Comparison of ENCODE assay signal across 23 cellular contexts in genomic region chr1:8555582-8555981, GRCh38.
DNase-seq lines count a peak whose midpoint lies in the region; ATAC-seq and TF ChIP-seq lines count a peak whose summit lies in the region.
"Had no signal": no experiment of that assay in that cellular context is flagged by ENCODE, and none has a peak within 500 bp of the region (broad histone marks: within the 10 kb centered on the region; RNA-seq: fewer than 3 reads in every experiment).

No MANE protein-coding gene starts in this region.

- no peaks in the 10 kb centered on the region for H3K9me3 Mint-ChIP-seq in activated CD4-positive, alpha-beta T cell treated with anti-CD3 and anti-CD28 coated beads for 36 hours (ENCODE audit: low read depth)
- H3K9me3 Mint-ChIP-seq in activated T-helper 2 cell treated with anti-CD3 and anti-CD28 coated beads, Interferon-gamma antibody, Interleukin-2, Interleukin-4, amounts not matched to agents 10 μg/mL and 5 μg/mL and 100 μg/mL, durations not matched to agents 14 hours and 24 hours and 36 hours = no peaks in the 10 kb centered on the region
- H3K9me3 Mint-ChIP-seq in progenitor cell of endocrine pancreas (ENCODE audit: low read depth) = no peaks in the 10 kb centered on the region
- H3K9me3 Mint-ChIP-seq: activated naive CD8-positive, alpha-beta T cell treated with anti-CD3 and anti-CD28 coated beads, Interleukin-2, amount 10 ng/mL, durations not matched to agents 7 days and 5 days; neural progenitor cell; stimulated activated memory B cell treated with anti-CD40 and anti-IgM and Interleukin-4, amounts not matched to agents 10 μg/mL and 1 μg/mL and 100 μg/mL, for 72 hours had no signal

- no peak overlapping the region for H3K4me3 Mint-ChIP-seq in activated CD4-positive, alpha-beta T cell treated with anti-CD3 and anti-CD28 coated beads for 36 hours
- no peak overlapping the region for H3K4me3 Mint-ChIP-seq in activated T-helper 2 cell treated with anti-CD3 and anti-CD28 coated beads, Interferon-gamma antibody, Interleukin-2, Interleukin-4, amounts not matched to agents 10 μg/mL and 5 μg/mL and 100 μg/mL, durations not matched to agents 14 hours and 24 hours and 36 hours (ENCODE audit: low read depth)
- no peak overlapping the region for H3K4me3 Mint-ChIP-seq in progenitor cell of endocrine pancreas (ENCODE audit: low read depth)
- H3K4me3 Mint-ChIP-seq: activated naive CD8-positive, alpha-beta T cell treated with anti-CD3 and anti-CD28 coated beads, Interleukin-2, amount 10 ng/mL, durations not matched to agents 7 days and 5 days; neural progenitor cell; stimulated activated memory B cell treated with anti-CD40 and anti-IgM and Interleukin-4, amounts not matched to agents 10 μg/mL and 1 μg/mL and 100 μg/mL, for 72 hours had no signal

- no peaks in the 10 kb centered on the region for H3K27me3 Mint-ChIP-seq in activated CD4-positive, alpha-beta T cell treated with anti-CD3 and anti-CD28 coated beads for 36 hours
- no peaks in the 10 kb centered on the region for H3K27me3 Mint-ChIP-seq in activated T-helper 2 cell treated with anti-CD3 and anti-CD28 coated beads, Interferon-gamma antibody, Interleukin-2, Interleukin-4, amounts not matched to agents 10 μg/mL and 5 μg/mL and 100 μg/mL, durations not matched to agents 14 hours and 24 hours and 36 hours (ENCODE audit: low read depth)
- H3K27me3 Mint-ChIP-seq in progenitor cell of endocrine pancreas = no peaks in the 10 kb centered on the region
- H3K27me3 Mint-ChIP-seq: activated naive CD8-positive, alpha-beta T cell treated with anti-CD3 and anti-CD28 coated beads, Interleukin-2, amount 10 ng/mL, durations not matched to agents 7 days and 5 days; stimulated activated memory B cell treated with anti-CD40 and anti-IgM and Interleukin-4, amounts not matched to agents 10 μg/mL and 1 μg/mL and 100 μg/mL, for 72 hours had no signal

- H2AFZ ChIP-seq in ACC112 (ENCODE audit: low read length, unreplicated experiment) = no peak overlapping the region
- H2AFZ ChIP-seq: neural progenitor cell had no signal

- ATAC-seq in activated CD4-positive, alpha-beta T cell treated with anti-CD3 and anti-CD28 coated beads for 36 hours = peak; percentile 33
- ATAC-seq in HG03565 (IDR thresholded peaks at IDR 0.05; ENCODE audit: unreplicated experiment) (no peak), GM18873 (IDR thresholded peaks at IDR 0.05; ENCODE audit: low FRiP score, unreplicated experiment) (no peak)
- ATAC-seq: mucosa of descending colon; stimulated activated memory B cell treated with anti-CD40 and anti-IgM and Interleukin-4, amounts not matched to agents 10 μg/mL and 1 μg/mL and 100 μg/mL, for 72 hours had no signal

- no peaks in the 10 kb centered on the region for H3K79me2 ChIP-seq in ACC112 (ENCODE audit: control insufficient read depth, insufficient read depth, low read length, unreplicated experiment)

- intact Hi-C loops in activated CD4-positive, alpha-beta T cell treated with anti-CD3 and anti-CD28 coated beads for 36 hours (cut with DNase I, micrococcal nuclease) = loop anchor here in 1 of 2 experiments (1.0 kb wide), 1 partner anchor 30 kb away; no protein-coding TSS in a partner anchor
- intact Hi-C loops in activated T-helper 2 cell treated with anti-CD3 and anti-CD28 coated beads, Interferon-gamma antibody, Interleukin-2, Interleukin-4, amounts not matched to agents 10 μg/mL and 5 μg/mL and 100 μg/mL, durations not matched to agents 14 hours and 24 hours and 36 hours (cut with micrococcal nuclease) = loop anchor here (2.0 kb wide), 1 partner anchor 15 kb away; no protein-coding TSS in a partner anchor

- POLR2A ChIA-PET in activated CD4-positive, alpha-beta T cell treated with anti-CD3 and anti-CD28 coated beads for 36 hours (lab: Charles Lee) = interaction anchor here (0.7 to 1.1 kb wide), 2 partner anchors 26 to 31 kb away, joined by 4 to 6 read pairs; no protein-coding TSS in a partner anchor

- no peaks in the 10 kb centered on the region for H3K36me3 ChIP-seq in ACC112 (ENCODE audit: insufficient read depth, low read length)

- no peak for TF ChIP-seq CTCF in progenitor cell of endocrine pancreas (IDR thresholded peaks at IDR 0.05; ENCODE audit: unreplicated experiment)

- peaks cover 18% of the 10 kb centered on the region for H3K36me3 Mint-ChIP-seq in activated CD4-positive, alpha-beta T cell treated with anti-CD3 and anti-CD28 coated beads for 36 hours (ENCODE audit: low read depth)
- peaks cover 69% of the 10 kb centered on the region for H3K36me3 Mint-ChIP-seq in activated T-helper 2 cell treated with anti-CD3 and anti-CD28 coated beads, Interferon-gamma antibody, Interleukin-2, Interleukin-4, amounts not matched to agents 10 μg/mL and 5 μg/mL and 100 μg/mL, durations not matched to agents 14 hours and 24 hours and 36 hours (ENCODE audit: low read depth)
- H3K36me3 Mint-ChIP-seq in progenitor cell of endocrine pancreas (ENCODE audit: insufficient read depth) = peaks cover 26% of the 10 kb centered on the region

- peak overlapping the region; percentile 25; the same call in 1 of the 2 replicates for H3K27ac ChIP-seq in ACC112 (ENCODE audit: low read depth, low read length)
- H3K27ac ChIP-seq: left ventricle myocardium inferior, neural progenitor cell, psoas muscle had no signal

- H3K4me1 ChIP-seq in ACC112 (ENCODE audit: control insufficient read depth, insufficient read depth, low read length, unreplicated experiment) = peaks cover 11% of the 10 kb centered on the region

- CTCF ChIA-PET in activated CD4-positive, alpha-beta T cell treated with anti-CD3 and anti-CD28 coated beads for 36 hours (lab: Charles Lee) = interaction anchor here (0.6 to 2.1 kb wide), 7 partner anchors 9 to 295 kb away, joined by 3 to 9 read pairs (median 3); no protein-coding TSS in a partner anchor

- no peaks in the 10 kb centered on the region for H3K27me3 ChIP-seq in ACC112 (ENCODE audit: insufficient read depth, low read length)
- H3K27me3 ChIP-seq: neural progenitor cell had no signal

- no peak overlapping the region for H3K4me3 ChIP-seq in ACC112 (ENCODE audit: low read depth, low read length)
- H3K4me3 ChIP-seq: left ventricle myocardium inferior, mucosa of descending colon, neural progenitor cell, psoas muscle had no signal

- no peak for DNase-seq in activated CD4-positive, alpha-beta T cell treated with anti-CD3 and anti-CD28 coated beads for 36 hours
- no peak for DNase-seq in activated CD4-positive, alpha-beta T cell treated with anti-CD3 and anti-CD28 coated beads, Interleukin-2, amount 50 U/mL, for 4 hours
- DNase-seq in activated T-helper 2 cell treated with anti-CD3 and anti-CD28 coated beads, Interferon-gamma antibody, Interleukin-2, Interleukin-4, amounts not matched to agents 10 μg/mL and 5 μg/mL and 100 μg/mL, durations not matched to agents 14 hours and 24 hours and 36 hours (ENCODE audit: low spot score) = no peak
- no peak for DNase-seq in progenitor cell of endocrine pancreas (ENCODE audit: low spot score, unreplicated experiment)
- no peak for DNase-seq in DMS53 (lab: John Stamatoyannopoulos, UW)
- DNase-seq: activated CD4-positive, alpha-beta T cell treated with anti-CD3 and anti-CD28 coated beads for 1 hour; activated naive CD8-positive, alpha-beta T cell treated with anti-CD3 and anti-CD28 coated beads, Interleukin-2, amount 10 ng/mL, durations not matched to agents 7 days and 5 days; COR-L47; DMS79 treated with DMSO at 0.1 percent for 48 hours; left ventricle myocardium inferior; mucosa of descending colon; NCI-H1048; NCI-H345; NCI-H774; psoas muscle; Right ventricle myocardium superior; stimulated activated CD4-positive, alpha-beta T cell treated with anti-CD3 and anti-CD28 coated beads, Interleukin-2, amount 100 ng/mL, for 24 hours; SW 1271 had no signal

- peaks cover 49% of the 10 kb centered on the region for H3K4me1 Mint-ChIP-seq in activated CD4-positive, alpha-beta T cell treated with anti-CD3 and anti-CD28 coated beads for 36 hours
- peaks cover 55% of the 10 kb centered on the region for H3K4me1 Mint-ChIP-seq in activated T-helper 2 cell treated with anti-CD3 and anti-CD28 coated beads, Interferon-gamma antibody, Interleukin-2, Interleukin-4, amounts not matched to agents 10 μg/mL and 5 μg/mL and 100 μg/mL, durations not matched to agents 14 hours and 24 hours and 36 hours (ENCODE audit: low read depth)
- H3K4me1 Mint-ChIP-seq in progenitor cell of endocrine pancreas (ENCODE audit: low read depth) = peaks cover 31% of the 10 kb centered on the region

- peak overlapping the region; percentile 39 for H3K27ac Mint-ChIP-seq in activated CD4-positive, alpha-beta T cell treated with anti-CD3 and anti-CD28 coated beads for 36 hours
- peak overlapping the region; percentile 86 for H3K27ac Mint-ChIP-seq in activated T-helper 2 cell treated with anti-CD3 and anti-CD28 coated beads, Interferon-gamma antibody, Interleukin-2, Interleukin-4, amounts not matched to agents 10 μg/mL and 5 μg/mL and 100 μg/mL, durations not matched to agents 14 hours and 24 hours and 36 hours
- peak overlapping the region; percentile 83 for H3K27ac Mint-ChIP-seq in progenitor cell of endocrine pancreas
- H3K27ac Mint-ChIP-seq: activated naive CD8-positive, alpha-beta T cell treated with anti-CD3 and anti-CD28 coated beads, Interleukin-2, amount 10 ng/mL, durations not matched to agents 7 days and 5 days; neural progenitor cell; stimulated activated memory B cell treated with anti-CD40 and anti-IgM and Interleukin-4, amounts not matched to agents 10 μg/mL and 1 μg/mL and 100 μg/mL, for 72 hours had no signal
